2 cellular contexts compared by ENCODE assay signal in the genomic region with DNA sequence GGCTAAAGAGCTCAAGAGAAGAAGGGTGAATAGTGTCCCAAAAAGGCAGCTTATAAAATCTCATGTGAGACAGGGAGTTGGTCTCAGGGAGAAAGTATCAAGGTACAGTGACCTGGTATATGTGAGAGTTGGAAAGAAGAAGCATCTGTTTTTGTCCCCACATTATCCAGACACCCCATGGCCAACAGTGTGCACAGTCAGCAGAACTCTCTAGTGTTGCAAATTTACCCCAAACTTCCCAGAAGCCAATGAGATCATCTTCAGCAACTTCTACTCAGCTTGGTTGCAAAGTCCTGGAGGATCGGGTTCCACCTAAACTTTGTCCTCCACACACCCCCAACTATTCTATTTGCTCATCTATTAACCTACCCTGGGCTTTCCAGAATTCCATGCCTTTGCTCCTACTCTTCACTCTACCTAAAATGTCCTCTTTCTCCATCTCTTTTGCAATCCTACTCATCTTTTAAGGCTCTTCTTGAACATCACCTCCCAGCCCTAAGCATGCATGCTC.
A peak's percentile ranks its signal among the peaks of the same experiment; 100 is the strongest.
TF ChIP-seq lines count a peak whose summit lies in the region.

No MANE protein-coding gene starts in this region.

TF ChIP-seq in K562, 482 proteins besides CTCF, POLR2A, EP300 and RAD21:
- TF ChIP-seq, protein P1, sequence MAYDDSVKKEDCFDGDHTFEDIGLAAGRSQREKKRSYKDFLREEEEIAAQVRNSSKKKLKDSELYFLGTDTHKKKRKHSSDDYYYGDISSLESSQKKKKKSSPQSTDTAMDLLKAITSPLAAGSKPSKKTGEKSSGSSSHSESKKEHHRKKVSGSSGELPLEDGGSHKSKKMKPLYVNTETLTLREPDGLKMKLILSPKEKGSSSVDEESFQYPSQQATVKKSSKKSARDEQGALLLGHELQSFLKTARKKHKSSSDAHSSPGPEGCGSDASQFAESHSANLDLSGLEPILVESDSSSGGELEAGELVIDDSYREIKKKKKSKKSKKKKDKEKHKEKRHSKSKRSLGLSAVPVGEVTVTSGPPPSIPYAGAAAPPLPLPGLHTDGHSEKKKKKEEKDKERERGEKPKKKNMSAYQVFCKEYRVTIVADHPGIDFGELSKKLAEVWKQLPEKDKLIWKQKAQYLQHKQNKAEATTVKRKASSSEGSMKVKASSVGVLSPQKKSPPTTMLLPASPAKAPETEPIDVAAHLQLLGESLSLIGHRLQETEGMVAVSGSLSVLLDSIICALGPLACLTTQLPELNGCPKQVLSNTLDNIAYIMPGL (CRISPR knock-in tag; IDR thresholded peaks at IDR 0.05), result no peak
- TF ChIP-seq POLR2H (tag; IDR thresholded peaks at IDR 0.05; ENCODE audit: low read depth) (no peak), C11orf30 (IDR thresholded peaks at IDR 0.05; ENCODE audit: low read depth) (peak; percentile 36; the same call in 1 of the 2 replicates), SETDB1 (IDR thresholded peaks at IDR 0.05; ENCODE audit: low read length) (no peak), HNRNPLL (IDR thresholded peaks at IDR 0.05; ENCODE audit: low read depth, low read length, poor library complexity, severe bottlenecking) (no peak), FOXA3 (CRISPR knock-in tag; conservative IDR thresholded peaks at IDR 0.05 in 1 of 2, IDR thresholded peaks at IDR 0.05 in 1 of 2) (no peak), NFYB (IDR thresholded peaks at IDR 0.05; ENCODE audit: extremely low read depth, insufficient read length) (no peak), ZNF316 (IDR thresholded peaks at IDR 0.05) (peak; percentile 50; the same call in 1 of the 2 replicates), MAFG (tag; conservative IDR thresholded peaks at IDR 0.05) (0 out of 2 replicates have a peak, but pooled peaks have one; percentile 7), DPF2 (IDR thresholded peaks at IDR 0.05) (no peak), NFE2 (IDR thresholded peaks at IDR 0.05; ENCODE audit: low read depth) (no peak), HDAC8 (tag; IDR thresholded peaks at IDR 0.05) (no peak), DDX20 (tag; IDR thresholded peaks at IDR 0.05; ENCODE audit: low read depth) (no peak)
- TF ChIP-seq, protein P2, sequence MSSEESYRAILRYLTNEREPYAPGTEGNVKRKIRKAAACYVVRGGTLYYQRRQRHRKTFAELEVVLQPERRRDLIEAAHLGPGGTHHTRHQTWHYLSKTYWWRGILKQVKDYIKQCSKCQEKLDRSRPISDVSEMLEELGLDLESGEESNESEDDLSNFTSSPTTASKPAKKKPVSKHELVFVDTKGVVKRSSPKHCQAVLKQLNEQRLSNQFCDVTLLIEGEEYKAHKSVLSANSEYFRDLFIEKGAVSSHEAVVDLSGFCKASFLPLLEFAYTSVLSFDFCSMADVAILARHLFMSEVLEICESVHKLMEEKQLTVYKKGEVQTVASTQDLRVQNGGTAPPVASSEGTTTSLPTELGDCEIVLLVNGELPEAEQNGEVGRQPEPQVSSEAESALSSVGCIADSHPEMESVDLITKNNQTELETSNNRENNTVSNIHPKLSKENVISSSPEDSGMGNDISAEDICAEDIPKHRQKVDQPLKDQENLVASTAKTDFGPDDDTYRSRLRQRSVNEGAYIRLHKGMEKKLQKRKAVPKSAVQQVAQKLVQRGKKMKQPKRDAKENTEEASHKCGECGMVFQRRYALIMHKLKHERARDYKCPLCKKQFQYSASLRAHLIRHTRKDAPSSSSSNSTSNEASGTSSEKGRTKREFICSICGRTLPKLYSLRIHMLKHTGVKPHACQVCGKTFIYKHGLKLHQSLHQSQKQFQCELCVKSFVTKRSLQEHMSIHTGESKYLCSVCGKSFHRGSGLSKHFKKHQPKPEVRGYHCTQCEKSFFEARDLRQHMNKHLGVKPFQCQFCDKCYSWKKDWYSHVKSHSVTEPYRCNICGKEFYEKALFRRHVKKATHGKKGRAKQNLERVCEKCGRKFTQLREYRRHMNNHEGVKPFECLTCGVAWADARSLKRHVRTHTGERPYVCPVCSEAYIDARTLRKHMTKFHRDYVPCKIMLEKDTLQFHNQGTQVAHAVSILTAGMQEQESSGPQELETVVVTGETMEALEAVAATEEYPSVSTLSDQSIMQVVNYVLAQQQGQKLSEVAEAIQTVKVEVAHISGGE (CRISPR knock-in tag; IDR thresholded peaks at IDR 0.05), result no peak

TF ChIP-seq in liver, 16 proteins besides CTCF, POLR2A, EP300 and RAD21:
- peak; percentile 6 to 11 for TF ChIP-seq HNF4A (conservative IDR thresholded peaks at IDR 0.05)
- TF ChIP-seq HNF4G (IDR thresholded peaks at IDR 0.05), result no peak
TF ChIP-seq in liver: peak in this region for 1.
